Comparison of ENCODE assay signal across 15 cellular contexts in the genomic region with DNA sequence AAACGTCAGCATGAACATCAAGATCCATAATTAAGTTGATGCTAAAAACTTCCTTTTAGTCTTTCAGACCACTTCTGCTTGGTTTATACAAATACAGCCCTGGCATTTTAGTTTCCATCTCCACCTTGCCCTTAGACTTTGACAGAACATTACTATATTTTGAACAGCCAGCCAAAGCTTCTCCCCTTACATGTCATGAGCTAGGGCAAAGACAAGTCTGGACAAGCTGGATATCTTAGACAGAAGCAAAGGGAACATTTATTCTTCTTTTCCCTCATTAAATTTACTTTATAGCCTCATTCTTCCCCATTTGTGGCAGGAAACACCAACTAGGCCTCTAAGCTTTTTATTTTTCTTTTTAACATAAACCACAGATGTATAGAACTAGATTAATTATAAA.
"Had no signal": no experiment of that assay in that cellular context is flagged by ENCODE, and none has a peak within 500 bp of the region (broad histone marks: within the 10 kb centered on the region; RNA-seq: fewer than 3 reads in every experiment).

No MANE protein-coding gene starts in this region.

- H2AFZ ChIP-seq: hepatocyte had no signal

- H3K4me3 ChIP-seq: hepatocyte, mucosa of descending colon, right atrium auricular region, sigmoid colon, skin epidermis had no signal

- H3K27me3 ChIP-seq: hepatocyte, neutrophil, right atrium auricular region, sigmoid colon had no signal

- FAIRE-seq: colon, urothelium cell line had no signal

- DNase-seq: effector memory CD8-positive, alpha-beta T cell; foreskin melanocyte; head of caudate nucleus; mucosa of descending colon; naive thymus-derived CD8-positive, alpha-beta T cell; sigmoid colon; stimulated activated CD4-positive, alpha-beta T cell treated with anti-CD3 and anti-CD28 coated beads, Interleukin-12 subunit alpha, Interleukin-12 subunit beta, amount 100 ng/mL, for 4 hours; stimulated activated naive CD4-positive, alpha-beta T cell treated with Interleukin-2 at 50 U/mL for 16 hours; trophoblast cell had no signal

- H3K9me3 ChIP-seq: mucosa of descending colon, neutrophil, right atrium auricular region, sigmoid colon had no signal

- H3K4me1 ChIP-seq: right atrium auricular region, sigmoid colon had no signal

- ATAC-seq: effector memory CD8-positive, alpha-beta T cell; mucosa of descending colon; naive thymus-derived CD8-positive, alpha-beta T cell had no signal

- H3K27ac ChIP-seq: hepatocyte, neutrophil, right atrium auricular region, sigmoid colon, skin epidermis had no signal

- H3K4me2 ChIP-seq: hepatocyte had no signal

- H3K79me2 ChIP-seq: hepatocyte had no signal

- H3K36me3 ChIP-seq: neutrophil, right atrium auricular region, sigmoid colon had no signal
